Comparison of ENCODE assay signal across 28 cellular contexts in genomic region chr5:71563161-71563560, GRCh38.
"Had no signal": no experiment of that assay in that cellular context is flagged by ENCODE, and none has a peak within 500 bp of the region (broad histone marks: within the 10 kb centered on the region; RNA-seq: fewer than 3 reads in every experiment).

No MANE protein-coding gene starts in this region.

- H3K4me3 ChIP-seq: stomach, suprapubic skin, testis, thoracic aorta, thyroid gland, tibial artery, tibial nerve, transverse colon, upper lobe of left lung, upper lobe of right lung, uterus, vagina had no signal

- ATAC-seq: stimulated activated effector memory CD8-positive, alpha-beta T cell treated with anti-CD3 and anti-CD28 coated beads, Interleukin-12 subunit alpha, Interleukin-12 subunit beta, amount 100 ng/mL, for 72 hours; stimulated activated memory B cell treated with anti-CD40 and anti-IgM and Interleukin-4, amounts not matched to agents 10 μg/mL and 1 μg/mL and 100 μg/mL, for 72 hours; stimulated activated naive B cell treated with anti-CD40 and anti-IgM and Interleukin-4, amounts not matched to agents 10 μg/mL and 1 μg/mL and 100 μg/mL, for 72 hours; stimulated activated naive CD8-positive, alpha-beta T cell treated with anti-CD3 and anti-CD28 coated beads, Interleukin-15, amount 100 ng/mL, for 72 hours; stimulated activated naive CD8-positive, alpha-beta T cell treated with anti-CD3 and anti-CD28 coated beads, Interleukin-15, Interleukin-2, amounts not matched to agents 100 U/mL and 50 U/mL, for 24 hours; upper lobe of right lung had no signal

- H3K27ac Mint-ChIP-seq: stimulated activated effector memory CD8-positive, alpha-beta T cell treated with anti-CD3 and anti-CD28 coated beads, Interleukin-12 subunit alpha, Interleukin-12 subunit beta, amount 100 ng/mL, for 72 hours; stimulated activated memory B cell treated with anti-CD40 and anti-IgM and Interleukin-4, amounts not matched to agents 10 μg/mL and 1 μg/mL and 100 μg/mL, for 72 hours; stimulated activated naive B cell treated with anti-CD40 and anti-IgM and Interleukin-4, amounts not matched to agents 10 μg/mL and 1 μg/mL and 100 μg/mL, for 72 hours; stimulated activated naive CD8-positive, alpha-beta T cell treated with anti-CD3 and anti-CD28 coated beads, Interleukin-15, Interleukin-2, amounts not matched to agents 100 ng/mL and 50 ng/mL, for 24 hours; type B pancreatic cell had no signal

- H3K9me3 Mint-ChIP-seq: stimulated activated effector memory CD8-positive, alpha-beta T cell treated with anti-CD3 and anti-CD28 coated beads, Interleukin-12 subunit alpha, Interleukin-12 subunit beta, amount 100 ng/mL, for 72 hours; stimulated activated memory B cell treated with anti-CD40 and anti-IgM and Interleukin-4, amounts not matched to agents 10 μg/mL and 1 μg/mL and 100 μg/mL, for 72 hours; stimulated activated naive B cell treated with anti-CD40 and anti-IgM and Interleukin-4, amounts not matched to agents 10 μg/mL and 1 μg/mL and 100 μg/mL, for 72 hours; stimulated activated naive CD8-positive, alpha-beta T cell treated with anti-CD3 and anti-CD28 coated beads, Interleukin-15, amount 100 ng/mL, for 72 hours; stimulated activated naive CD8-positive, alpha-beta T cell treated with anti-CD3 and anti-CD28 coated beads, Interleukin-15, Interleukin-2, amounts not matched to agents 100 ng/mL and 50 ng/mL, for 24 hours; type B pancreatic cell had no signal

- H3K36me3 ChIP-seq: uterus had no signal

- H3K4me1 Mint-ChIP-seq: stimulated activated effector memory CD8-positive, alpha-beta T cell treated with anti-CD3 and anti-CD28 coated beads, Interleukin-12 subunit alpha, Interleukin-12 subunit beta, amount 100 ng/mL, for 72 hours; stimulated activated memory B cell treated with anti-CD40 and anti-IgM and Interleukin-4, amounts not matched to agents 10 μg/mL and 1 μg/mL and 100 μg/mL, for 72 hours; stimulated activated naive B cell treated with anti-CD40 and anti-IgM and Interleukin-4, amounts not matched to agents 10 μg/mL and 1 μg/mL and 100 μg/mL, for 72 hours; stimulated activated naive CD8-positive, alpha-beta T cell treated with anti-CD3 and anti-CD28 coated beads, Interleukin-15, amount 100 ng/mL, for 72 hours had no signal

- H3K27me3 Mint-ChIP-seq: stimulated activated memory B cell treated with anti-CD40 and anti-IgM and Interleukin-4, amounts not matched to agents 10 μg/mL and 1 μg/mL and 100 μg/mL, for 72 hours; stimulated activated naive B cell treated with anti-CD40 and anti-IgM and Interleukin-4, amounts not matched to agents 10 μg/mL and 1 μg/mL and 100 μg/mL, for 72 hours; stimulated activated naive CD8-positive, alpha-beta T cell treated with anti-CD3 and anti-CD28 coated beads, Interleukin-15, amount 100 ng/mL, for 72 hours; stimulated activated naive CD8-positive, alpha-beta T cell treated with anti-CD3 and anti-CD28 coated beads, Interleukin-15, Interleukin-2, amounts not matched to agents 100 ng/mL and 50 ng/mL, for 24 hours; type B pancreatic cell had no signal

- H3K4me3 Mint-ChIP-seq: stimulated activated effector memory CD8-positive, alpha-beta T cell treated with anti-CD3 and anti-CD28 coated beads, Interleukin-12 subunit alpha, Interleukin-12 subunit beta, amount 100 ng/mL, for 72 hours; stimulated activated memory B cell treated with anti-CD40 and anti-IgM and Interleukin-4, amounts not matched to agents 10 μg/mL and 1 μg/mL and 100 μg/mL, for 72 hours; stimulated activated naive B cell treated with anti-CD40 and anti-IgM and Interleukin-4, amounts not matched to agents 10 μg/mL and 1 μg/mL and 100 μg/mL, for 72 hours; stimulated activated naive CD8-positive, alpha-beta T cell treated with anti-CD3 and anti-CD28 coated beads, Interleukin-15, amount 100 ng/mL, for 72 hours; stimulated activated naive CD8-positive, alpha-beta T cell treated with anti-CD3 and anti-CD28 coated beads, Interleukin-15, Interleukin-2, amounts not matched to agents 100 ng/mL and 50 ng/mL, for 24 hours; type B pancreatic cell had no signal

- FAIRE-seq: urothelium cell line had no signal

- H3K4me1 ChIP-seq: stomach, suprapubic skin, testis, thyroid gland, tibial artery, tibial nerve, transverse colon, upper lobe of left lung, upper lobe of right lung, uterus, vagina had no signal

- H3K27me3 ChIP-seq: stomach, suprapubic skin, testis, thyroid gland, tibial artery, tibial nerve, transverse colon, upper lobe of left lung, upper lobe of right lung, uterus, vagina had no signal

- H3K27ac ChIP-seq: stomach, suprapubic skin, testis, thoracic aorta, thyroid gland, tibial artery, tibial nerve, transverse colon, upper lobe of left lung, upper lobe of right lung, uterus, vagina had no signal

- H3K9me3 ChIP-seq: stomach, suprapubic skin, testis, thoracic aorta, thyroid gland, tibial artery, tibial nerve, transverse colon, upper lobe of left lung, upper lobe of right lung, uterus, vagina had no signal

- DNase-seq: stimulated activated CD4-positive, alpha-beta T cell treated with anti-CD3 and anti-CD28 coated beads, Interleukin-2, amount 100 ng/mL, for 48 hours; stimulated activated CD4-positive, alpha-beta T cell treated with anti-CD3 and anti-CD28 coated beads, Interleukin-4, amount 100 ng/mL, for 1 hour; stimulated activated CD4-positive, alpha-beta T cell treated with anti-CD3 and anti-CD28 coated beads, Interleukin-4, amount 100 ng/mL, for 24 hours; stimulated activated CD4-positive, alpha-beta T cell treated with anti-CD3 and anti-CD28 coated beads, Interleukin-4, amount 100 ng/mL, for 4 hours; stimulated activated CD8-positive, alpha-beta memory T cell treated with anti-CD3 and anti-CD28 coated beads, Interleukin-4, amount 100 ng/mL, for 48 hours; stimulated activated naive B cell treated with anti-CD40 and anti-IgM and Interleukin-4, amounts not matched to agents 10 μg/mL and 1 μg/mL and 100 μg/mL, for 72 hours; stimulated activated naive CD4-positive, alpha-beta T cell; stimulated activated naive CD4-positive, alpha-beta T cell treated with Interleukin-2 at 50 U/mL for 16 hours; stimulated activated naive CD8-positive, alpha-beta T cell treated with anti-CD3 and anti-CD28 coated beads, Interleukin-15, amount 100 ng/mL, for 72 hours; stimulated activated naive CD8-positive, alpha-beta T cell treated with anti-CD3 and anti-CD28 coated beads, Interleukin-15, Interleukin-2, amounts not matched to agents 100 U/mL and 50 U/mL, for 24 hours; stomach; substantia nigra; testis; thyroid gland; tibial artery; transverse colon; upper lobe of left lung; upper lobe of right lung; uterus had no signal
